ENCODE assay signal across 8 cellular contexts in the genomic region with DNA sequence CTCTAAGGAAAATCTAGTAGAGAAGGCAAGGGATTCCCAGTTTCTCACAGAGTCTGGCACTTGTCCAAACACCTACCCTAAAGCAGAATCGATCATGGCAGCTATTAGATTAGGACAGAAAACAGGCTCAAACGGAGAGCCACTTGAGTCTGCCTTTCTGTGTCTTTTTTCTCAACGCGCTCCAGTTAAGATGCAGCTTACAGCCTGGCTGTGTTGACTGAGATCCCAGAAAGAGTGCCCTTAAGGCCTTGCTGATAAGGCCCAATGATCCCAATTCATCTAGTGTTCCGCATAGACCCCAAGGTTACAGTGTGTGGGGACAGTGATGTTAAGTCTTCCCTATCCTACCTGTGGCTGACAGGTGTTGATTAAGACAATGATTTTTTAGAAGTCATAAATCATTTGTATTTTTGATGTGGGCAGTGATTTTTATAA. TPM values are rescaled to one million over a fixed set of nuclear protein-coding genes. Genes with fewer than 3 reads are reported as not detected.
DNase-seq lines count a peak whose midpoint lies in the region; ATAC-seq and TF ChIP-seq lines count a peak whose summit lies in the region.

No MANE protein-coding gene starts in this region.

- H4K20me1 ChIP-seq in fibroblast of lung (ENCODE audit: control insufficient read depth, extremely low read depth, insufficient read depth, low read length), result no peaks in the 10 kb centered on the region

- CTCF ChIA-PET in T-cell (lab: Charles Lee), result interaction anchor here (0.6 to 2.1 kb wide), 5 partner anchors 17 to 424 kb away, joined by 3 to 10 read pairs (median 4); no protein-coding TSS in a partner anchor

- peaks cover 0 to 7% of the 10 kb centered on the region in 2 donors for H3K27me3 Mint-ChIP-seq in T-cell

- POLR2A ChIA-PET in T-cell (lab: Charles Lee), result interaction anchor here in 1 of 2 donors (0.6 to 1.0 kb wide), 2 partner anchors 44 to 74 kb away, joined by 3 read pairs; no protein-coding TSS in a partner anchor

- H3K27ac ChIP-seq in HL-60 (replicated peaks) (peak overlapping the region; percentile 83), fibroblast of lung (ENCODE audit: insufficient read depth, low read length) (no peak overlapping the region), psoas muscle (peak overlapping the region; percentile 93)

- H3K27me3 ChIP-seq in HL-60 (ENCODE audit: insufficient read depth, poor library complexity, severe bottlenecking) (no peaks in the 10 kb centered on the region), fibroblast of lung (ENCODE audit: control insufficient read depth, insufficient read depth, low read length) (no peaks in the 10 kb centered on the region), psoas muscle (ENCODE audit: insufficient read depth in 3 of 3, low read length in 2 of 3) (no peaks in the 10 kb centered on the region)

- no peak for TF ChIP-seq CTCF in HL-60 (IDR thresholded peaks at IDR 0.05; ENCODE audit: insufficient read depth, low read length)
- TF ChIP-seq CTCF in fibroblast of lung (conservative IDR thresholded peaks at IDR 0.05 in 1 of 2, IDR thresholded peaks at IDR 0.05 in 1 of 2; ENCODE audit: low read depth in 1 of 2, low read length in 2 of 2), result no peak
- TF ChIP-seq CTCF in psoas muscle (IDR thresholded peaks at IDR 0.05), result no peak

- H3K36me3 Mint-ChIP-seq in T-cell, result peaks cover 30% of the 10 kb centered on the region

- H2AFZ ChIP-seq in fibroblast of lung (ENCODE audit: low read length), result peak overlapping the region; percentile 78

- H3K9me3 ChIP-seq in fibroblast of lung (ENCODE audit: control insufficient read depth, insufficient read depth, low read depth, low read length), result no peaks in the 10 kb centered on the region
- no peaks in the 10 kb centered on the region for H3K9me3 ChIP-seq in psoas muscle

- DNase-seq in Ammon's horn (ENCODE audit: low spot score) (peak; percentile 32), HL-60 (ENCODE audit: low read depth in 1 of 2, low spot score in 1 of 2) (no peak), T-cell (peak in 1 of 34 experiments; percentile 8), fibroblast of lung (ENCODE audit: low read depth in 2 of 2) (peak; percentile 10 to 23), psoas muscle (no peak), KG1 (lab: John Stamatoyannopoulos, UW) (no peak), cerebellar nuclear complex (lab: John Stamatoyannopoulos, UW) (no peak)

- no peak overlapping the region for H3K9ac ChIP-seq in fibroblast of lung (ENCODE audit: insufficient read depth, low read length)

- H3K36me3 ChIP-seq in fibroblast of lung (ENCODE audit: control insufficient read depth, insufficient read depth, low read length) (no peaks in the 10 kb centered on the region), psoas muscle (ENCODE audit: insufficient read depth in 1 of 2, low read depth in 1 of 2) (peaks cover 0 to 24% of the 10 kb centered on the region in 2 donors)

- H3K27ac Mint-ChIP-seq in T-cell, result peak overlapping the region; percentile 97

- no peaks in the 10 kb centered on the region for H3K9me3 Mint-ChIP-seq in T-cell

- ATAC-seq in T-cell (replicated peaks in 1 of 4), result no peak
- ATAC-seq in psoas muscle, result no peak
- ATAC-seq in GM21367 (IDR thresholded peaks at IDR 0.05; ENCODE audit: unreplicated experiment), result no peak

- peaks cover 53 to 57% (median 53%) of the 10 kb centered on the region in 3 donors for H3K4me1 Mint-ChIP-seq in T-cell

- H3K4me3 Mint-ChIP-seq in T-cell, result peak overlapping the region; percentile 89 to 95 (median 94)

- peak overlapping the region; percentile 76 for H3K4me3 ChIP-seq in HL-60 (replicated peaks; ENCODE audit: insufficient read depth, low read length)
- peak overlapping the region; percentile 91 to 97 (median 94) for H3K4me3 ChIP-seq in fibroblast of lung (replicated peaks in 1 of 4; ENCODE audit: control extremely low read depth in 1 of 4, insufficient read depth in 1 of 4, low read depth in 3 of 4, low read length in 4 of 4)
- peak overlapping the region; percentile 89 for H3K4me3 ChIP-seq in psoas muscle

- H3K4me1 ChIP-seq in fibroblast of lung (ENCODE audit: control insufficient read depth, extremely low read depth, insufficient read depth, low read length), result no peaks in the 10 kb centered on the region
- H3K4me1 ChIP-seq in psoas muscle, result peaks cover 12% of the 10 kb centered on the region

- H3K4me2 ChIP-seq in fibroblast of lung (ENCODE audit: extremely low read depth, insufficient read depth, low read length), result peak overlapping the region; percentile 68

- 39 to 45% (median 42%) methylated on average over 5 of the region's 5 CpGs for WGBS in psoas muscle, 3 donors

- H3K79me2 ChIP-seq in fibroblast of lung (ENCODE audit: control insufficient read depth, insufficient read depth, low read length), result peaks cover 8% of the 10 kb centered on the region

- intact Hi-C loops in psoas muscle (cut with DNase I), result no loop called here

RNA-seq across cellular contexts. Expression of gene TMEM106B, which starts 1.0 kb away (rescaled TPM):
- total RNA-seq in T-cell (10 to 100 TPM; 30.8 to 45.9 (median 38.7) TPM), fibroblast of lung (41.6 and 51.9 TPM in 2 replicates), psoas muscle (10 to 100 TPM; 31.7 to 47.1 (median 39.5) TPM)
- polyA plus RNA-seq in fibroblast of lung (41.9 and 60.2 TPM in 2 replicates), psoas muscle (10 to 100 TPM; 12.5 to 24.0 (median 13.9) TPM)
- polyA plus RNA-seq in fibroblast of lung (2012), result 23.3 and 28.0 TPM in 2 replicates
- polyA minus RNA-seq in fibroblast of lung (ENCODE audit: low replicate concordance), result 1.5 and 7.5 TPM in 2 replicates

Comparison
In these comparisons a context has a peak if more than half of its experiments do, and no peak if none do; other contexts are left out.
1. DNase-seq: peak in Ammon's horn (single experiment) and fibroblast of lung (2 of 2); none in HL-60 (0 of 2), psoas muscle (0 of 2), KG1 (single experiment) and cerebellar nuclear complex (0 of 2).
2. Peak in every context shown above with its lines, with median percentiles within 50 percentile points of each other: H3K4me3 ChIP-seq.